8 cellular contexts compared by ENCODE assay signal in genomic region chr14:30005114-30005698, GRCh38.
DNase-seq lines count a peak whose midpoint lies in the region; ATAC-seq and TF ChIP-seq lines count a peak whose summit lies in the region.

No MANE protein-coding gene starts in this region.

- no peaks in the 10 kb centered on the region for H3K9me3 ChIP-seq in SU-DHL-6 (ENCODE audit: insufficient read depth, low read length)

- H3F3A ChIP-seq in SU-DHL-6 (ENCODE audit: insufficient read depth): no peaks in the 10 kb centered on the region

- no peaks in the 10 kb centered on the region for H3K27me3 Mint-ChIP-seq in activated T-cell treated with anti-CD3 and anti-CD28 coated beads, Interleukin-2, amount 50 U/mL, for 72 hours (ENCODE audit: low read depth)

- peak; percentile 78 for DNase-seq in AG10803 (ENCODE audit: low read depth)
- peak; percentile 47 to 85 (median 72) for DNase-seq in NCI-H1417 (lab: John Stamatoyannopoulos, UW)
- peak; percentile 45 for DNase-seq in globus pallidus (ENCODE audit: low spot score)
- DNase-seq in renal cortical epithelial cell (ENCODE audit: low read depth): peak; percentile 73
- DNase-seq in activated gamma-delta T cell treated with Interleukin-2 at 50 U/mL for 16 hours: no peak
- DNase-seq in activated T-cell treated with anti-CD3 and anti-CD28 coated beads, Interleukin-2, amount 50 U/mL, for 72 hours: no peak

- H3K79me2 ChIP-seq in SU-DHL-6 (ENCODE audit: insufficient read depth, low read length): no peaks in the 10 kb centered on the region

- H3K4me3 Mint-ChIP-seq in activated T-cell treated with anti-CD3 and anti-CD28 coated beads, Interleukin-2, amount 50 U/mL, for 72 hours: no peak overlapping the region

- no peak overlapping the region for H3K27ac Mint-ChIP-seq in activated T-cell treated with anti-CD3 and anti-CD28 coated beads, Interleukin-2, amount 50 U/mL, for 72 hours

- H3K9ac ChIP-seq in SU-DHL-6 (ENCODE audit: low read length): no peak overlapping the region

- no peaks in the 10 kb centered on the region for H3K9me2 ChIP-seq in SU-DHL-6 (replicated peaks; ENCODE audit: insufficient read depth, low read length)

- no peak overlapping the region for H3K4me3 ChIP-seq in AG10803 (ENCODE audit: low read length)
- H3K4me3 ChIP-seq in SU-DHL-6 (ENCODE audit: insufficient read depth, low read length, poor library complexity, severe bottlenecking): no peak overlapping the region

- H3K4me2 ChIP-seq in SU-DHL-6 (ENCODE audit: low read depth, low read length, poor library complexity, severe bottlenecking): no peak overlapping the region

- no peaks in the 10 kb centered on the region for H3K4me1 Mint-ChIP-seq in activated T-cell treated with anti-CD3 and anti-CD28 coated beads, Interleukin-2, amount 50 U/mL, for 72 hours (ENCODE audit: low read depth)

- peak; percentile 77 for ATAC-seq in GM21526 (IDR thresholded peaks at IDR 0.05; ENCODE audit: low FRiP score, unreplicated experiment)
- ATAC-seq in activated T-cell treated with anti-CD3 and anti-CD28 coated beads, Interleukin-2, amount 50 U/mL, for 72 hours (replicated peaks in 1 of 2): no peak

- no peaks in the 10 kb centered on the region for H3K36me3 ChIP-seq in SU-DHL-6 (ENCODE audit: low read length)

- no peak overlapping the region for H2AFZ ChIP-seq in SU-DHL-6 (ENCODE audit: low read depth, low read length, severe bottlenecking)

- no peaks in the 10 kb centered on the region for H3K36me3 Mint-ChIP-seq in activated T-cell treated with anti-CD3 and anti-CD28 coated beads, Interleukin-2, amount 50 U/mL, for 72 hours (ENCODE audit: insufficient read depth in 2 of 2)

- H3K27me3 ChIP-seq in SU-DHL-6 (ENCODE audit: low read length): no peaks in the 10 kb centered on the region

- H4K20me1 ChIP-seq in SU-DHL-6 (ENCODE audit: low read depth, low read length): no peaks in the 10 kb centered on the region

- H3K27ac ChIP-seq in SU-DHL-6 (ENCODE audit: low read depth, low read length): no peak overlapping the region

- H3K9me3 Mint-ChIP-seq in activated T-cell treated with anti-CD3 and anti-CD28 coated beads, Interleukin-2, amount 50 U/mL, for 72 hours: peaks cover 0 to 2% of the 10 kb centered on the region in 2 donors

- TF ChIP-seq CTCF in AG10803 (conservative IDR thresholded peaks at IDR 0.05; ENCODE audit: low read length) (peak; percentile 88), SU-DHL-6 (IDR thresholded peaks at IDR 0.05; ENCODE audit: insufficient read depth, low read length, poor library complexity, severe bottlenecking) (peak; percentile 32)

Comparison
In these comparisons a context has a peak if more than half of its experiments do, and no peak if none do; other contexts are left out.
1. DNase-seq: peak in AG10803 (single experiment), NCI-H1417 (3 of 3), globus pallidus (single experiment) and renal cortical epithelial cell (single experiment); none in activated gamma-delta T cell treated with Interleukin-2 at 50 U/mL for 16 hours (single experiment) and activated T-cell treated with anti-CD3 and anti-CD28 coated beads, Interleukin-2, amount 50 U/mL, for 72 hours (0 of 2).